Comparison of ENCODE assay signal across 17 cellular contexts in genomic region chr10:73065441-73065840, GRCh38. TPM values are rescaled to one million over a fixed set of nuclear protein-coding genes. Genes with fewer than 3 reads are reported as not detected.
DNase-seq lines count a peak whose midpoint lies in the region; ATAC-seq and TF ChIP-seq lines count a peak whose summit lies in the region.
"Had no signal": no experiment of that assay in that cellular context is flagged by ENCODE, and none has a peak within 500 bp of the region (broad histone marks: within the 10 kb centered on the region; RNA-seq: fewer than 3 reads in every experiment).

No MANE protein-coding gene starts in this region.

- POLR2A ChIA-PET in activated CD4-positive, alpha-beta T cell treated with anti-CD3 and anti-CD28 coated beads for 36 hours (lab: Charles Lee) = no interaction called here
- POLR2A ChIA-PET in activated CD4-positive, alpha-beta memory T cell treated with anti-CD3 and anti-CD28 coated beads, Interleukin-2, amount 10 ng/mL, durations not matched to agents 7 days and 5 days (lab: Charles Lee) = interaction anchor here (1.1 kb wide), 1 partner anchor 31 kb away, joined by 3 read pairs; no protein-coding TSS in a partner anchor

- peaks cover 58% of the 10 kb centered on the region for H3K36me3 ChIP-seq in adipocyte (ENCODE audit: control insufficient read depth, insufficient read depth, low read length, severe bottlenecking)

- H3K27me3 Mint-ChIP-seq in memory B cell = no peaks in the 10 kb centered on the region
- no peaks in the 10 kb centered on the region for H3K27me3 Mint-ChIP-seq in activated CD4-positive, alpha-beta T cell treated with anti-CD3 and anti-CD28 coated beads for 36 hours
- no peaks in the 10 kb centered on the region for H3K27me3 Mint-ChIP-seq in activated CD4-positive, alpha-beta memory T cell treated with anti-CD3 and anti-CD28 coated beads, Interleukin-2, amount 10 ng/mL, durations not matched to agents 7 days and 5 days
- H3K27me3 Mint-ChIP-seq: B cell; CD4-positive, alpha-beta T cell had no signal

- ATAC-seq in memory B cell (ENCODE audit: low read depth) = no peak
- ATAC-seq in activated CD4-positive, alpha-beta T cell treated with anti-CD3 and anti-CD28 coated beads for 36 hours = no peak
- no peak for ATAC-seq in GM19351 (IDR thresholded peaks at IDR 0.05; ENCODE audit: unreplicated experiment)

- peak overlapping the region; percentile 39 for H3K27ac Mint-ChIP-seq in memory B cell
- H3K27ac Mint-ChIP-seq in activated CD4-positive, alpha-beta T cell treated with anti-CD3 and anti-CD28 coated beads for 36 hours = no peak overlapping the region
- H3K27ac Mint-ChIP-seq in activated CD4-positive, alpha-beta memory T cell treated with anti-CD3 and anti-CD28 coated beads, Interleukin-2, amount 10 ng/mL, durations not matched to agents 7 days and 5 days = no peak overlapping the region
- H3K27ac Mint-ChIP-seq: B cell; CD4-positive, alpha-beta T cell had no signal

- H3K36me3 Mint-ChIP-seq in memory B cell = peaks cover 16% of the 10 kb centered on the region
- peaks cover 30% of the 10 kb centered on the region for H3K36me3 Mint-ChIP-seq in activated CD4-positive, alpha-beta T cell treated with anti-CD3 and anti-CD28 coated beads for 36 hours (ENCODE audit: low read depth)
- peaks cover 36% of the 10 kb centered on the region for H3K36me3 Mint-ChIP-seq in activated CD4-positive, alpha-beta memory T cell treated with anti-CD3 and anti-CD28 coated beads, Interleukin-2, amount 10 ng/mL, durations not matched to agents 7 days and 5 days (ENCODE audit: low read depth)

- no peak overlapping the region for H3K4me3 Mint-ChIP-seq in memory B cell
- H3K4me3 Mint-ChIP-seq in activated CD4-positive, alpha-beta T cell treated with anti-CD3 and anti-CD28 coated beads for 36 hours = no peak overlapping the region
- H3K4me3 Mint-ChIP-seq in activated CD4-positive, alpha-beta memory T cell treated with anti-CD3 and anti-CD28 coated beads, Interleukin-2, amount 10 ng/mL, durations not matched to agents 7 days and 5 days = no peak overlapping the region
- H3K4me3 Mint-ChIP-seq: B cell; CD4-positive, alpha-beta T cell had no signal

- H3K27me3 ChIP-seq in adipocyte (replicated peaks; ENCODE audit: control insufficient read depth, insufficient read depth, low read length) = no peaks in the 10 kb centered on the region

- no peaks in the 10 kb centered on the region for H3K9me3 Mint-ChIP-seq in memory B cell
- no peaks in the 10 kb centered on the region for H3K9me3 Mint-ChIP-seq in activated CD4-positive, alpha-beta T cell treated with anti-CD3 and anti-CD28 coated beads for 36 hours (ENCODE audit: low read depth)
- H3K9me3 Mint-ChIP-seq in activated CD4-positive, alpha-beta memory T cell treated with anti-CD3 and anti-CD28 coated beads, Interleukin-2, amount 10 ng/mL, durations not matched to agents 7 days and 5 days = no peaks in the 10 kb centered on the region
- H3K9me3 Mint-ChIP-seq: CD4-positive, alpha-beta T cell had no signal

- peaks cover 2% of the 10 kb centered on the region for H3K4me1 Mint-ChIP-seq in memory B cell
- H3K4me1 Mint-ChIP-seq in activated CD4-positive, alpha-beta T cell treated with anti-CD3 and anti-CD28 coated beads for 36 hours = peaks cover 11% of the 10 kb centered on the region
- H3K4me1 Mint-ChIP-seq in activated CD4-positive, alpha-beta memory T cell treated with anti-CD3 and anti-CD28 coated beads, Interleukin-2, amount 10 ng/mL, durations not matched to agents 7 days and 5 days = peaks cover 9% of the 10 kb centered on the region

- intact Hi-C loops in activated CD4-positive, alpha-beta T cell treated with anti-CD3 and anti-CD28 coated beads for 36 hours (cut with DNase I, micrococcal nuclease) = loop anchor here in 1 of 2 experiments (10.0 kb wide), 1 partner anchor 701 kb away; no protein-coding TSS in a partner anchor

- no peak overlapping the region for H3K9ac ChIP-seq in adipocyte (ENCODE audit: low read length)

- DNase-seq in AG10803 (ENCODE audit: low read depth) (peak; percentile 81), GM04503 (ENCODE audit: low read depth) (peak; percentile 37), adipocyte (ENCODE audit: low read depth) (peak; percentile 34), memory B cell (ENCODE audit: low spot score in 2 of 2) (no peak), NCI-H1092 treated with DMSO at 0.1 percent for 48 hours (lab: John Stamatoyannopoulos, UW) (no peak)
- no peak for DNase-seq in activated CD4-positive, alpha-beta T cell treated with anti-CD3 and anti-CD28 coated beads for 36 hours
- DNase-seq in activated CD4-positive, alpha-beta memory T cell treated with anti-CD3 and anti-CD28 coated beads, Interleukin-2, amount 10 ng/mL, durations not matched to agents 7 days and 5 days = no peak
- DNase-seq: 8988T; C1 segment of cervical spinal cord; Calu3; CD4-positive, alpha-beta T cell; DMS 273 treated with DMSO at 0.1 percent for 48 hours; EL; GOT3 had no signal

- H3K9me3 ChIP-seq in adipocyte (ENCODE audit: control insufficient read depth, low read length) = no peaks in the 10 kb centered on the region
- H3K9me3 ChIP-seq: HAP-1 had no signal

- no peak overlapping the region for H3K4me3 ChIP-seq in AG10803 (ENCODE audit: low read length)
- no peak overlapping the region for H3K4me3 ChIP-seq in adipocyte (ENCODE audit: low read length)
- H3K4me3 ChIP-seq: HAP-1 had no signal

- no peaks in the 10 kb centered on the region for H3K4me1 ChIP-seq in adipocyte (ENCODE audit: control insufficient read depth, insufficient read depth, low read length)
- H3K4me1 ChIP-seq: HAP-1 had no signal

- TF ChIP-seq CTCF in AG10803 (conservative IDR thresholded peaks at IDR 0.05; ENCODE audit: low read length) = no peak

- CTCF ChIA-PET in activated CD4-positive, alpha-beta T cell treated with anti-CD3 and anti-CD28 coated beads for 36 hours (lab: Charles Lee) = interaction anchor here (1.0 kb wide), 1 partner anchor 87 kb away, joined by 3 read pairs; no protein-coding TSS in a partner anchor
- CTCF ChIA-PET in activated CD4-positive, alpha-beta memory T cell treated with anti-CD3 and anti-CD28 coated beads, Interleukin-2, amount 10 ng/mL, durations not matched to agents 7 days and 5 days (lab: Charles Lee) = no interaction called here

RNA-seq across cellular contexts. Expression of gene P4HA1, which starts 31.2 kb away (rescaled TPM):
- 10 to 100 TPM; 51.8 to 58.5 TPM for total RNA-seq in activated CD4-positive, alpha-beta T cell treated with anti-CD3 and anti-CD28 coated beads for 36 hours
- 10 to 100 TPM; 48.1 to 49.2 TPM for total RNA-seq in activated CD4-positive, alpha-beta memory T cell treated with anti-CD3 and anti-CD28 coated beads, Interleukin-2, amount 10 ng/mL, durations not matched to agents 7 days and 5 days

RNA-seq across cellular contexts. Expression of gene NUDT13, which starts 44.8 kb away (rescaled TPM):
- 1 to 10 TPM; 1.6 to 2.2 TPM for total RNA-seq in activated CD4-positive, alpha-beta T cell treated with anti-CD3 and anti-CD28 coated beads for 36 hours
- total RNA-seq in activated CD4-positive, alpha-beta memory T cell treated with anti-CD3 and anti-CD28 coated beads, Interleukin-2, amount 10 ng/mL, durations not matched to agents 7 days and 5 days = 1 to 10 TPM; 1.5 to 1.6 TPM

Comparison
In these comparisons a context has a peak if more than half of its experiments do, and no peak if none do; other contexts are left out.
1. DNase-seq: peak in AG10803 (single experiment), GM04503 (single experiment) and adipocyte (single experiment); none in memory B cell (0 of 2), activated CD4-positive, alpha-beta T cell treated with anti-CD3 and anti-CD28 coated beads for 36 hours (single experiment), NCI-H1092 treated with DMSO at 0.1 percent for 48 hours (single experiment) and activated CD4-positive, alpha-beta memory T cell treated with anti-CD3 and anti-CD28 coated beads, Interleukin-2, amount 10 ng/mL, durations not matched to agents 7 days and 5 days (single experiment).